In genomic region chr1:178768423-178768822, GRCh38 we compare ENCODE assay signal across 7 cellular contexts. TPM values are rescaled to one million over a fixed set of nuclear protein-coding genes. Genes with fewer than 3 reads are reported as not detected.
A peak's percentile ranks its signal among the peaks of the same experiment; 100 is the strongest.
DNase-seq lines count a peak whose midpoint lies in the region; ATAC-seq and TF ChIP-seq lines count a peak whose summit lies in the region.

No MANE protein-coding gene starts in this region.

- H3K27me3 ChIP-seq in DND-41 (ENCODE audit: insufficient read depth, low read length, poor library complexity) (no peaks in the 10 kb centered on the region), Panc1 (ENCODE audit: control insufficient read depth, insufficient read depth, low read length) (no peaks in the 10 kb centered on the region)

- DNase-seq in DND-41 (no peak), Panc1 (ENCODE audit: low read depth, low spot score) (peak; percentile 32), dermis blood vessel endothelial cell (peak; percentile 62), mucosa of descending colon (no peak), HPDE6-E6E7 (ENCODE audit: extremely low spot score) (no peak)

- peak; percentile 42; the same call in 1 of the 3 replicates for ATAC-seq in DND-41 (ENCODE audit: insufficient read depth, low read depth)
- no peak for ATAC-seq in Panc1
- peak; percentile 64 for ATAC-seq in mucosa of descending colon
- no peak for ATAC-seq in HG02588 (IDR thresholded peaks at IDR 0.05; ENCODE audit: unreplicated experiment)

- POLR2A ChIA-PET in HEK293 (lab: Yijun Ruan, JAX) (no interaction called here), Panc1 (lab: Charles Lee) (no interaction called here)

- in situ Hi-C loops in Panc1 (cut with HindIII; ENCODE audit: low pct_unique_long_range_greater_than_20kb, low sequenced_read_pairs): no loop called here

- BruUV-seq in Panc1 (replicated peaks; lab: Mats Ljungman, UMichigan): no TSS peak

- H2AFZ ChIP-seq in DND-41 (ENCODE audit: low read depth, low read length): no peak overlapping the region

- TF ChIP-seq CTCF in DND-41 (IDR thresholded peaks at IDR 0.05; ENCODE audit: borderline replicate concordance, extremely low read depth, low read length, poor library complexity, severe bottlenecking) (peak; percentile 75), HEK293 (tag by site-specific recombination; IDR thresholded peaks at IDR 0.05) (peak; percentile 41; the same call in 1 of the 2 replicates), Panc1 (IDR thresholded peaks at IDR 0.05) (peak; percentile 85), mucosa of descending colon (IDR thresholded peaks at IDR 0.05) (peak; percentile 36)

- no peak overlapping the region for H3K4me3 ChIP-seq in DND-41 (ENCODE audit: low read depth in 1 of 2, low read length in 2 of 2)
- no peak overlapping the region for H3K4me3 ChIP-seq in HEK293 (ENCODE audit: low read depth, low read length)
- no peak overlapping the region for H3K4me3 ChIP-seq in Panc1 (ENCODE audit: low read depth in 2 of 2, low read length in 2 of 2)
- H3K4me3 ChIP-seq in mucosa of descending colon: no peak overlapping the region

- H3K4me1 ChIP-seq in DND-41 (ENCODE audit: insufficient read depth, low read length) (no peaks in the 10 kb centered on the region), HEK293 (ENCODE audit: control insufficient read depth, insufficient read depth, low read length) (no peaks in the 10 kb centered on the region), Panc1 (ENCODE audit: control insufficient read depth, insufficient read depth, low read length) (no peaks in the 10 kb centered on the region), mucosa of descending colon (ENCODE audit: low read depth) (no peaks in the 10 kb centered on the region)

- H3K4me2 ChIP-seq in DND-41 (ENCODE audit: insufficient read depth, low read length): no peak overlapping the region

- H4K20me1 ChIP-seq in DND-41 (ENCODE audit: insufficient read depth, low read length): no peaks in the 10 kb centered on the region

- H3K79me2 ChIP-seq in DND-41 (ENCODE audit: insufficient read depth, low read length): peaks cover 38% of the 10 kb centered on the region

- intact Hi-C loops in Panc1 (cut with micrococcal nuclease; ENCODE audit: unreplicated experiment): no loop called here
- intact Hi-C loops in mucosa of descending colon (cut with DNase I, micrococcal nuclease): loop anchor here in 1 of 2 donors (5.0 kb wide), 1 partner anchor 234 kb away; no protein-coding TSS in a partner anchor

- H3K9ac ChIP-seq in DND-41 (ENCODE audit: low read depth, low read length): no peak overlapping the region

- peaks cover 43% of the 10 kb centered on the region for H3K9me3 ChIP-seq in DND-41 (ENCODE audit: insufficient read depth, low read length, severe bottlenecking)
- H3K9me3 ChIP-seq in HEK293 (ENCODE audit: control insufficient read depth, insufficient read depth, low read depth, low read length): no peaks in the 10 kb centered on the region
- no peaks in the 10 kb centered on the region for H3K9me3 ChIP-seq in Panc1 (ENCODE audit: control insufficient read depth, insufficient read depth, low read depth, low read length)
- peaks cover 31% of the 10 kb centered on the region for H3K9me3 ChIP-seq in mucosa of descending colon

- no peak overlapping the region for H3K27ac ChIP-seq in DND-41 (ENCODE audit: low read length)
- no peak overlapping the region for H3K27ac ChIP-seq in HEK293 (ENCODE audit: extremely low read depth, low read depth, low read length)
- H3K27ac ChIP-seq in Panc1 (ENCODE audit: low read length): no peak overlapping the region

- H3K36me3 ChIP-seq in DND-41 (ENCODE audit: insufficient read depth, low read length): peaks cover 21% of the 10 kb centered on the region
- no peaks in the 10 kb centered on the region for H3K36me3 ChIP-seq in HEK293 (ENCODE audit: control insufficient read depth in 2 of 2, insufficient read depth in 1 of 2, low read length in 2 of 2)
- no peaks in the 10 kb centered on the region for H3K36me3 ChIP-seq in Panc1 (ENCODE audit: control insufficient read depth, insufficient read depth, low read length)
- no peaks in the 10 kb centered on the region for H3K36me3 ChIP-seq in mucosa of descending colon (ENCODE audit: low read depth)

- CTCF ChIA-PET in HEK293 (lab: Yijun Ruan, JAX) (interaction anchor here (0.6 to 1.7 kb wide), 17 partner anchors 12 to 1694 kb away, joined by 3 to 18 read pairs (median 4); no protein-coding TSS in a partner anchor), Panc1 (lab: Charles Lee) (no interaction called here)

TF ChIP-seq in HEK293, 187 proteins besides CTCF, POLR2A, EP300 and RAD21:
- TF ChIP-seq HOXA7 (CRISPR knock-in tag; IDR thresholded peaks at IDR 0.05; ENCODE audit: borderline replicate concordance): no peak
- no peak for TF ChIP-seq ZNF184 (tag by site-specific recombination; IDR thresholded peaks at IDR 0.05)
- TF ChIP-seq ZNF354C (tag by site-specific recombination; IDR thresholded peaks at IDR 0.05; ENCODE audit: borderline replicate concordance, low read depth): no peak
- TF ChIP-seq ZBTB1 (tag by site-specific recombination; IDR thresholded peaks at IDR 0.05): no peak
- no peak for TF ChIP-seq ZNF501 (tag by site-specific recombination; IDR thresholded peaks at IDR 0.05)
- TF ChIP-seq ZNF654 (tag by site-specific recombination; IDR thresholded peaks at IDR 0.05; ENCODE audit: low read depth): peak; percentile 75
- TF ChIP-seq ZNF2 (tag by site-specific recombination; IDR thresholded peaks at IDR 0.05): peak; percentile 72; the same call in 1 of the 2 replicates
- TF ChIP-seq ZNF292 (tag by site-specific recombination; IDR thresholded peaks at IDR 0.05; ENCODE audit: borderline replicate concordance, low read depth): no peak

RNA-seq across cellular contexts. Expression of gene RALGPS2, which starts 43.4 kb away (rescaled TPM):
- total RNA-seq in Panc1 (2021; ENCODE audit: unreplicated experiment): 5.4 TPM
- polyA plus RNA-seq in Panc1 (2012; ENCODE audit: insufficient read length): 2.0 TPM
- 38.5 and 57.9 TPM in 2 replicates for total RNA-seq in dermis blood vessel endothelial cell
- total RNA-seq in mucosa of descending colon: 10 to 100 TPM; 25.9 to 49.9 (median 36.4) TPM

Comparison
In these comparisons a context has a peak if more than half of its experiments do, and no peak if none do; other contexts are left out.
1. ATAC-seq: peak in DND-41 (single experiment) and mucosa of descending colon (single experiment); none in Panc1 (single experiment) and HG02588 (single experiment).
2. DNase-seq: peak in Panc1 (single experiment) and dermis blood vessel endothelial cell (single experiment); none in DND-41 (single experiment), mucosa of descending colon (0 of 3) and HPDE6-E6E7 (single experiment).
3. Peak in every context shown above with its lines, with median percentiles within 50 percentile points of each other: CTCF ChIP-seq.